Comparison of ENCODE assay signal across 18 cellular contexts in the genomic region with DNA sequence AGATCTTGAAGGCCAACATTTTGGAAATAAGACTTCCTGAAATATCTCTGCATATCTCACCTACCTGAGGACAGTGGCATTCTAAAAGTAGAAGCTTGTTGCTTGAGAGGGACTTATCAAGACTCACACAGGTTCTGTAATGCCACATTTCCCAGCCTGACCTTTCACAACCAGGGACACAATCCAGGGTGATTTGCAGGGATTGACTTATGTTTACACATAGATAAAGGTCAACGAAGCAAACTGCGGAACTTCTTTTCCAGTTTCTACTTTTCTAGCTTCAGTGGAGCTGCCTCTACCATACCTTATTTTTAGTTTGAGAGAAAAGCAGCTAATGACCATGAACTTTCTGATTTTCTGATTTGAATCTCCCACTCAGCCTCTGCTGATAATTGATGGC.
"Had no signal": no experiment of that assay in that cellular context is flagged by ENCODE, and none has a peak within 500 bp of the region (broad histone marks: within the 10 kb centered on the region; RNA-seq: fewer than 3 reads in every experiment).

No MANE protein-coding gene starts in this region.

- DNase-seq: effector memory CD4-positive, alpha-beta T cell; esophagus squamous epithelium; foreskin keratinocyte; kidney; left cardiac atrium; left ventricle myocardium superior; pancreas; right cardiac atrium; stimulated activated CD4-positive, alpha-beta T cell treated with anti-CD3 and anti-CD28 coated beads, Interleukin-4, amount 100 ng/mL, for 1 hour; stimulated activated CD8-positive, alpha-beta memory T cell treated with anti-CD3 and anti-CD28 coated beads, Interleukin-4, amount 100 ng/mL, for 48 hours; stimulated activated naive CD8-positive, alpha-beta T cell treated with anti-CD3 and anti-CD28 coated beads, Interleukin-15, Interleukin-2, amounts not matched to agents 100 U/mL and 50 U/mL, for 24 hours; tibial artery; upper lobe of left lung; uterus had no signal

- H3K27ac ChIP-seq: epithelial cell of prostate, esophagus squamous epithelium, foreskin keratinocyte, neural progenitor cell, pancreas, tibial artery, upper lobe of left lung, uterus had no signal

- H3K9ac ChIP-seq: neural progenitor cell had no signal

- H3K27me3 ChIP-seq: esophagus squamous epithelium, neural progenitor cell, pancreas, tibial artery, upper lobe of left lung, uterus had no signal

- H2AFZ ChIP-seq: neural progenitor cell had no signal

- H3K36me3 ChIP-seq: esophagus squamous epithelium, neural progenitor cell, pancreas, tibial artery, upper lobe of left lung, uterus had no signal

- ATAC-seq: left ventricle myocardium superior; natural killer cell treated with Interleukin-12 subunit alpha and Interleukin-12 subunit beta and Interleukin-15 and Interleukin-18, amount 100 ng/mL, for 72 hours; pancreas; right cardiac atrium; stimulated activated effector memory CD8-positive, alpha-beta T cell treated with anti-CD3 and anti-CD28 coated beads, Interleukin-12 subunit alpha, Interleukin-12 subunit beta, amount 100 ng/mL, for 72 hours; stimulated activated naive CD8-positive, alpha-beta T cell treated with anti-CD3 and anti-CD28 coated beads, Interleukin-15, Interleukin-2, amounts not matched to agents 100 U/mL and 50 U/mL, for 24 hours had no signal

- H3K4me3 ChIP-seq: esophagus squamous epithelium, neural progenitor cell, pancreas, tibial artery, upper lobe of left lung, uterus had no signal

- H3K4me1 ChIP-seq: foreskin keratinocyte, pancreas, upper lobe of left lung, uterus had no signal

- H3K4me2 ChIP-seq: neural progenitor cell had no signal

- H3K9me3 ChIP-seq: esophagus squamous epithelium, pancreas, tibial artery, upper lobe of left lung, uterus had no signal
